Comparison of ENCODE assay signal across 29 cellular contexts in the genomic region with DNA sequence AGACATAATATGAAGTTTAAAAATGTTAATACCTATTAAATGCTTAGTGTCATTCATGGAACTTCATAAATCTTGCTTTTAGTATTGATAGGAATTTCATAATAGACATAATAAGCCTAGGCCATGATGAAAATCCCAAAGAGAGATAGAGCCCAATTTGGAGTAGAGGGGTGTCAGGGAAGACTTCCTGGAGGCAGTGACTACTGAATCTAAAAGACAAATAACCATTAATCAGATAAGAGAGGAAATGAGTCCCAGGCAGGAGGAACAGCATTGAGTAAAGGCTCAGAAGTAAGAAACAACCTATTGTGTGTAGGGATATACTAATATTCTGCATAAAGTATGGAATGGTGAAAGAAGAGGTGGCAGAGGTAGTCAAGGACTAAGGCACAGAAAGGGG.
"Had no signal": no experiment of that assay in that cellular context is flagged by ENCODE, and none has a peak within 500 bp of the region (broad histone marks: within the 10 kb centered on the region; RNA-seq: fewer than 3 reads in every experiment).

No MANE protein-coding gene starts in this region.

- H3K9me3 ChIP-seq: ovary, right lobe of liver, sigmoid colon, thyroid gland, upper lobe of left lung, vagina had no signal

- H3K4me3 ChIP-seq: neural progenitor cell, ovary, psoas muscle, right lobe of liver, sigmoid colon, stomach, thoracic aorta, thyroid gland, tibial nerve, upper lobe of left lung, vagina had no signal

- H3K36me3 Mint-ChIP-seq: natural killer cell; neural progenitor cell; stimulated activated effector memory CD8-positive, alpha-beta T cell treated with anti-CD3 and anti-CD28 coated beads, Interleukin-12 subunit alpha, Interleukin-12 subunit beta, amount 100 ng/mL, for 72 hours; stimulated activated naive B cell treated with anti-CD40 and anti-IgM and Interleukin-4, amounts not matched to agents 10 μg/mL and 1 μg/mL and 100 μg/mL, for 72 hours had no signal

- H3K4me2 ChIP-seq: neural progenitor cell had no signal

- H3K27ac Mint-ChIP-seq: natural killer cell; nephron; neural progenitor cell; progenitor cell of endocrine pancreas; stimulated activated effector memory CD8-positive, alpha-beta T cell treated with anti-CD3 and anti-CD28 coated beads, Interleukin-12 subunit alpha, Interleukin-12 subunit beta, amount 100 ng/mL, for 72 hours; stimulated activated naive B cell treated with anti-CD40 and anti-IgM and Interleukin-4, amounts not matched to agents 10 μg/mL and 1 μg/mL and 100 μg/mL, for 72 hours; stimulated activated naive CD8-positive, alpha-beta T cell treated with anti-CD3 and anti-CD28 coated beads, Interleukin-15, Interleukin-2, amounts not matched to agents 100 ng/mL and 50 ng/mL, for 24 hours had no signal

- DNase-seq: natural killer cell; occipital lobe; posterior cingulate gyrus; psoas muscle; right cardiac atrium; right lobe of liver; sigmoid colon; small intestine; stimulated activated CD4-positive, alpha-beta T cell treated with anti-CD3 and anti-CD28 coated beads, Interleukin-15, amount 100 ng/mL, for 24 hours; stimulated activated CD4-positive, alpha-beta T cell treated with anti-CD3 and anti-CD28 coated beads, Interleukin-2, amount 100 ng/mL, for 24 hours; stimulated activated CD4-positive, alpha-beta T cell treated with anti-CD3 and anti-CD28 coated beads, Interleukin-2, amount 100 ng/mL, for 48 hours; stimulated activated CD4-positive, alpha-beta T cell treated with anti-CD3 and anti-CD28 coated beads, Interleukin-4, amount 100 ng/mL, for 24 hours; stimulated activated naive B cell treated with anti-CD40 and anti-IgM and Interleukin-4, amounts not matched to agents 10 μg/mL and 1 μg/mL and 100 μg/mL, for 72 hours; stimulated activated naive CD4-positive, alpha-beta T cell treated with Interleukin-2 at 50 U/mL for 16 hours; stomach; thyroid gland; trophoblast cell; upper lobe of left lung had no signal

- H3K4me3 Mint-ChIP-seq: natural killer cell; nephron; neural progenitor cell; stimulated activated effector memory CD8-positive, alpha-beta T cell treated with anti-CD3 and anti-CD28 coated beads, Interleukin-12 subunit alpha, Interleukin-12 subunit beta, amount 100 ng/mL, for 72 hours; stimulated activated naive B cell treated with anti-CD40 and anti-IgM and Interleukin-4, amounts not matched to agents 10 μg/mL and 1 μg/mL and 100 μg/mL, for 72 hours; stimulated activated naive CD8-positive, alpha-beta T cell treated with anti-CD3 and anti-CD28 coated beads, Interleukin-15, Interleukin-2, amounts not matched to agents 100 ng/mL and 50 ng/mL, for 24 hours had no signal

- H3K27me3 ChIP-seq: neural progenitor cell, ovary, right lobe of liver, sigmoid colon, stomach, thyroid gland, tibial nerve, upper lobe of left lung, vagina had no signal

- H3K27ac ChIP-seq: neural progenitor cell, parathyroid adenoma, psoas muscle, right lobe of liver, sigmoid colon, stomach, thoracic aorta, thyroid gland, tibial nerve, upper lobe of left lung, vagina had no signal

- H3K4me1 ChIP-seq: neural progenitor cell, parathyroid adenoma, psoas muscle, right lobe of liver, sigmoid colon, stomach, thyroid gland, tibial nerve, upper lobe of left lung, vagina had no signal

- H3K9me3 Mint-ChIP-seq: natural killer cell; neural progenitor cell; stimulated activated effector memory CD8-positive, alpha-beta T cell treated with anti-CD3 and anti-CD28 coated beads, Interleukin-12 subunit alpha, Interleukin-12 subunit beta, amount 100 ng/mL, for 72 hours; stimulated activated naive CD8-positive, alpha-beta T cell treated with anti-CD3 and anti-CD28 coated beads, Interleukin-15, Interleukin-2, amounts not matched to agents 100 ng/mL and 50 ng/mL, for 24 hours had no signal

- H3K79me2 ChIP-seq: parathyroid adenoma had no signal

- H3K4me1 Mint-ChIP-seq: natural killer cell; nephron; stimulated activated effector memory CD8-positive, alpha-beta T cell treated with anti-CD3 and anti-CD28 coated beads, Interleukin-12 subunit alpha, Interleukin-12 subunit beta, amount 100 ng/mL, for 72 hours; stimulated activated naive B cell treated with anti-CD40 and anti-IgM and Interleukin-4, amounts not matched to agents 10 μg/mL and 1 μg/mL and 100 μg/mL, for 72 hours had no signal

- FAIRE-seq: small intestine, urothelium cell line had no signal

- H3K36me3 ChIP-seq: neural progenitor cell, ovary, right lobe of liver, sigmoid colon, stomach, thoracic aorta, thyroid gland, tibial nerve, upper lobe of left lung, vagina had no signal

- H2AFZ ChIP-seq: neural progenitor cell, parathyroid adenoma had no signal

- H3K9ac ChIP-seq: neural progenitor cell, parathyroid adenoma had no signal

- ATAC-seq: natural killer cell; psoas muscle; right cardiac atrium; right lobe of liver; stimulated activated effector memory CD8-positive, alpha-beta T cell treated with anti-CD3 and anti-CD28 coated beads, Interleukin-12 subunit alpha, Interleukin-12 subunit beta, amount 100 ng/mL, for 72 hours; stimulated activated naive B cell treated with anti-CD40 and anti-IgM and Interleukin-4, amounts not matched to agents 10 μg/mL and 1 μg/mL and 100 μg/mL, for 72 hours had no signal
